Comparison of ENCODE assay signal across 12 cellular contexts in the genomic region with DNA sequence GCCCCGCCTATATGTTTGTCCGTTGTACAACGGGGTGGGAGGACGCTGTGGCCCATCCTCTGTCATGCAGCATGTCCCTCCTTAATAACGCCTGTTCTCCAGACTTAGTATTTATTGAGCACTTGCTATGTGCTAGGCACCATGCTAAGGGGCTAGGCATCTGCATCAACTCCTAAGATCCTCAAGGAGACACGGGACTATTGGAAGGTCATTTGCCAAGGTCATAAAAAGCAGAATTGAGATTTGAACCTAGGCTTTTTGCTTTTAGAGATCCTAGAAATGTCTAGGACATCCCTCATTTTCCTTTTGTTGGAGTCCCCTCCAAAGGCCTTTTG. TPM values are rescaled to one million over a fixed set of nuclear protein-coding genes. Genes with fewer than 3 reads are reported as not detected.
A peak's percentile ranks its signal among the peaks of the same experiment; 100 is the strongest.
DNase-seq lines count a peak whose midpoint lies in the region; ATAC-seq and TF ChIP-seq lines count a peak whose summit lies in the region.
"Had no signal": no experiment of that assay in that cellular context is flagged by ENCODE, and none has a peak within 500 bp of the region (broad histone marks: within the 10 kb centered on the region; RNA-seq: fewer than 3 reads in every experiment).

No MANE protein-coding gene starts in this region.

- H3K4me3 ChIP-seq in mammary epithelial cell (replicated peaks in 1 of 3; ENCODE audit: insufficient read depth in 1 of 3, low read depth in 2 of 3, low read length in 3 of 3): no peak overlapping the region
- H3K4me3 ChIP-seq: colonic mucosa, SK-N-MC had no signal

- no peak overlapping the region for H2AFZ ChIP-seq in mammary epithelial cell (ENCODE audit: low read depth, low read length)

- 24% methylated on average over 6 of the region's 6 CpGs for WGBS in mammary epithelial cell (ENCODE audit: low coverage, missing lambda C conversion rate)

- H3K4me3 Mint-ChIP-seq in MCF 10A (ENCODE audit: unreplicated experiment) (peak overlapping the region; percentile 47), progenitor cell of endocrine pancreas (ENCODE audit: low read depth) (peak overlapping the region; percentile 16)
- H3K4me3 Mint-ChIP-seq: activated naive CD4-positive, alpha-beta T cell treated with anti-CD3 and anti-CD28 coated beads for 36 hours; CD4-positive, alpha-beta T cell had no signal

- no peaks in the 10 kb centered on the region for H3K79me2 ChIP-seq in mammary epithelial cell (ENCODE audit: insufficient read depth, low read length)

- CTCF ChIA-PET in MCF 10A (lab: Yijun Ruan, JAX): interaction anchor here (1.5 kb wide), 1 partner anchor 11 kb away, joined by 18 read pairs; no protein-coding TSS in a partner anchor
- CTCF ChIA-PET in mammary epithelial cell (lab: Charles Lee; ENCODE audit: low non-redundant PET): no interaction called here

- in situ Hi-C loops in mammary epithelial cell (cut with MboI; ENCODE audit: low sequenced_read_pairs in 2 of 2): no loop called here

- no peak overlapping the region for H3K9ac ChIP-seq in mammary epithelial cell (ENCODE audit: insufficient read depth, low read length)

- H3K9me3 Mint-ChIP-seq in MCF 10A (ENCODE audit: unreplicated experiment): no peaks in the 10 kb centered on the region
- H3K9me3 Mint-ChIP-seq in progenitor cell of endocrine pancreas (ENCODE audit: low read depth): no peaks in the 10 kb centered on the region
- H3K9me3 Mint-ChIP-seq: activated naive CD4-positive, alpha-beta T cell treated with anti-CD3 and anti-CD28 coated beads for 36 hours; CD4-positive, alpha-beta T cell had no signal

- no peak overlapping the region for H3K27ac ChIP-seq in mammary epithelial cell (ENCODE audit: insufficient read depth, low read depth, low read length)
- peak overlapping the region; percentile 55; the same call in 1 of the 2 replicates for H3K27ac ChIP-seq in VCaP
- H3K27ac ChIP-seq: colonic mucosa, SK-N-MC had no signal

- H3K4me1 Mint-ChIP-seq in MCF 10A (ENCODE audit: insufficient read depth, unreplicated experiment) (peaks cover 22% of the 10 kb centered on the region), progenitor cell of endocrine pancreas (ENCODE audit: low read depth) (peaks cover 5% of the 10 kb centered on the region)

- dilution Hi-C loops in mammary epithelial cell (cut with HindIII; ENCODE audit: low sequenced_read_pairs): loop anchor here (5.0 kb wide), 1 partner anchor 139 kb away; a partner anchor contains a TSS

- H3K4me1 ChIP-seq in mammary epithelial cell (ENCODE audit: insufficient read depth, low read length): peaks cover 14% of the 10 kb centered on the region

- no peak for DNase-seq in MCF 10A (ENCODE audit: unreplicated experiment)
- DNase-seq in mammary epithelial cell: no peak
- DNase-seq in progenitor cell of endocrine pancreas (ENCODE audit: low spot score, unreplicated experiment): no peak
- no peak for DNase-seq in activated gamma-delta T cell (lab: John Stamatoyannopoulos, UW)
- DNase-seq: CD4-positive, alpha-beta T cell; hippocampal formation; stimulated activated naive CD4-positive, alpha-beta T cell had no signal

- POLR2A ChIA-PET in MCF 10A (lab: Yijun Ruan, JAX): interaction anchor here (0.6 to 1.5 kb wide), 5 partner anchors 13 to 160 kb away, joined by 3 to 7 read pairs (median 4); a partner anchor contains a TSS

- no peaks in the 10 kb centered on the region for H4K20me1 ChIP-seq in mammary epithelial cell (ENCODE audit: insufficient read depth, low read length)

- no peak for TF ChIP-seq CTCF in MCF 10A (IDR thresholded peaks at IDR 0.05; ENCODE audit: unreplicated experiment)
- TF ChIP-seq CTCF in mammary epithelial cell (conservative IDR thresholded peaks at IDR 0.05 in 1 of 2, IDR thresholded peaks at IDR 0.05 in 1 of 2; ENCODE audit: extremely low read depth in 1 of 2, insufficient read depth in 1 of 2, low read depth in 1 of 2, low read length in 2 of 2): no peak
- TF ChIP-seq CTCF in VCaP (conservative IDR thresholded peaks at IDR 0.05): no peak
- no peak for TF ChIP-seq CTCF in progenitor cell of endocrine pancreas (IDR thresholded peaks at IDR 0.05; ENCODE audit: unreplicated experiment)

- H3K27ac Mint-ChIP-seq in MCF 10A (ENCODE audit: low read depth, unreplicated experiment): no peak overlapping the region
- H3K27ac Mint-ChIP-seq in progenitor cell of endocrine pancreas: no peak overlapping the region
- H3K27ac Mint-ChIP-seq: activated naive CD4-positive, alpha-beta T cell treated with anti-CD3 and anti-CD28 coated beads for 36 hours; CD4-positive, alpha-beta T cell had no signal

- H3K27me3 Mint-ChIP-seq in MCF 10A (ENCODE audit: insufficient read depth, unreplicated experiment): peaks cover 28% of the 10 kb centered on the region
- peaks cover 80% of the 10 kb centered on the region for H3K27me3 Mint-ChIP-seq in progenitor cell of endocrine pancreas

- peaks cover 14% of the 10 kb centered on the region for H3K27me3 ChIP-seq in mammary epithelial cell (ENCODE audit: insufficient read depth, low read length)

- no peaks in the 10 kb centered on the region for H3K9me3 ChIP-seq in mammary epithelial cell (replicated peaks; ENCODE audit: insufficient read depth, low read length)
- H3K9me3 ChIP-seq: colonic mucosa had no signal

- H3K36me3 Mint-ChIP-seq in MCF 10A (ENCODE audit: insufficient read depth, unreplicated experiment) (no peaks in the 10 kb centered on the region), progenitor cell of endocrine pancreas (ENCODE audit: insufficient read depth) (no peaks in the 10 kb centered on the region)

- ATAC-seq in GM19035 (IDR thresholded peaks at IDR 0.05; ENCODE audit: unreplicated experiment): no peak

- no TSS peak for BruUV-seq in MCF 10A (replicated peaks; lab: Mats Ljungman, UMichigan)
- BruUV-seq in mammary epithelial cell (replicated peaks; lab: Mats Ljungman, UMichigan): no TSS peak

- no peaks in the 10 kb centered on the region for H3K36me3 ChIP-seq in mammary epithelial cell (ENCODE audit: insufficient read depth, low read length)
- H3K36me3 ChIP-seq: colonic mucosa had no signal

- no peak overlapping the region for H3K4me2 ChIP-seq in mammary epithelial cell (ENCODE audit: insufficient read depth, low read depth, low read length)

- intact Hi-C loops in MCF 10A (cut with micrococcal nuclease): loop anchor here (5.0 kb wide), 1 partner anchor 34 kb away; a partner anchor contains a TSS
- intact Hi-C loops in mammary epithelial cell (cut with micrococcal nuclease): no loop called here

RNA-seq across cellular contexts. Expression of a gene that starts 1.8 kb away (rescaled TPM):
- total RNA-seq in MCF 10A (2022): 1.0 and 1.6 TPM in 2 replicates
- total RNA-seq in mammary epithelial cell: 1 to 10 TPM in 1 of 2 donors, under 1 TPM in 1; 0.50 to 2.2 TPM
- 0.42 TPM for polyA plus RNA-seq in mammary epithelial cell
- polyA minus RNA-seq in mammary epithelial cell: not detected
- total RNA-seq in progenitor cell of endocrine pancreas: 5.3 and 5.9 TPM in 2 replicates

RNA-seq across cellular contexts. Expression of a gene that starts 2.1 kb away (rescaled TPM):
- total RNA-seq in MCF 10A (2022) (not detected in 2 replicates), mammary epithelial cell (not detected), progenitor cell of endocrine pancreas (not detected in 2 replicates)
- polyA plus RNA-seq in mammary epithelial cell: not detected
- not detected for polyA minus RNA-seq in mammary epithelial cell
- total RNA-seq: activated naive CD4-positive, alpha-beta T cell treated with anti-CD3 and anti-CD28 coated beads for 36 hours; CD4-positive, alpha-beta T cell had no signal

RNA-seq across cellular contexts. Expression of a gene that starts 30.1 kb away (rescaled TPM):
- total RNA-seq in MCF 10A (2022) (11.2 and 16.7 TPM in 2 replicates), mammary epithelial cell (10 to 100 TPM in 1 of 2 donors, 1 to 10 TPM in 1; 7.0 to 27.8 TPM), progenitor cell of endocrine pancreas (32.8 and 37.4 TPM in 2 replicates)
- 71.6 TPM for polyA plus RNA-seq in mammary epithelial cell
- 24.4 TPM for polyA minus RNA-seq in mammary epithelial cell

RNA-seq across cellular contexts. Expression of a gene that starts 34.6 kb away (rescaled TPM):
- 6.9 and 14.5 TPM in 2 replicates for total RNA-seq in MCF 10A (2022)
- total RNA-seq in mammary epithelial cell: 10 to 100 TPM in 1 of 2 donors, not detected in 1; 19.8 TPM
- polyA plus RNA-seq in mammary epithelial cell: not detected
- polyA minus RNA-seq in mammary epithelial cell: 24.4 TPM
- 16.5 and 22.7 TPM in 2 replicates for total RNA-seq in progenitor cell of endocrine pancreas

RNA-seq across cellular contexts. Expression of a gene that starts 34.9 kb away (rescaled TPM):
- 224 and 295 TPM in 2 replicates for total RNA-seq in MCF 10A (2022)
- 100 to 1,000 TPM; 169 to 202 TPM for total RNA-seq in mammary epithelial cell
- polyA plus RNA-seq in mammary epithelial cell: 377 TPM
- polyA minus RNA-seq in mammary epithelial cell: 324 TPM
- total RNA-seq in progenitor cell of endocrine pancreas: 524 and 554 TPM in 2 replicates
